8 cellular contexts compared by ENCODE assay signal in genomic region chr6:169723200-169723909, GRCh38. TPM values are rescaled to one million over a fixed set of nuclear protein-coding genes. Genes with fewer than 3 reads are reported as not detected.
DNase-seq lines count a peak whose midpoint lies in the region; ATAC-seq lines count a peak whose summit lies in the region.

No MANE protein-coding gene starts in this region.

- H3K27me3 ChIP-seq in effector memory CD4-positive, alpha-beta T cell (replicated peaks; ENCODE audit: control insufficient read depth, insufficient read depth, low read length, poor library complexity, severe bottlenecking) = no peaks in the 10 kb centered on the region

- H3K4me1 Mint-ChIP-seq in activated CD8-positive, alpha-beta T cell treated with anti-CD3 and anti-CD28 coated beads, Interleukin-2, amount 10 ng/mL, durations not matched to agents 7 days and 5 days (ENCODE audit: low read depth) = peaks cover 39% of the 10 kb centered on the region

- peaks cover 6% of the 10 kb centered on the region for H3K27me3 Mint-ChIP-seq in activated CD8-positive, alpha-beta T cell treated with anti-CD3 and anti-CD28 coated beads, Interleukin-2, amount 10 ng/mL, durations not matched to agents 7 days and 5 days (ENCODE audit: low read depth)

- H3K27ac ChIP-seq in effector memory CD4-positive, alpha-beta T cell (ENCODE audit: insufficient read depth, low read length, poor library complexity, severe bottlenecking) = peak overlapping the region; percentile 90

- peak; percentile 30 for ATAC-seq in HG02588 (IDR thresholded peaks at IDR 0.05; ENCODE audit: unreplicated experiment)
- ATAC-seq in activated CD8-positive, alpha-beta T cell treated with anti-CD3 and anti-CD28 coated beads, Interleukin-2, amount 10 ng/mL, durations not matched to agents 7 days and 5 days = peak; percentile 50

- H3K27ac Mint-ChIP-seq in activated CD8-positive, alpha-beta T cell treated with anti-CD3 and anti-CD28 coated beads, Interleukin-2, amount 10 ng/mL, durations not matched to agents 7 days and 5 days = peak overlapping the region; percentile 93

- H3K36me3 Mint-ChIP-seq in activated CD8-positive, alpha-beta T cell treated with anti-CD3 and anti-CD28 coated beads, Interleukin-2, amount 10 ng/mL, durations not matched to agents 7 days and 5 days (ENCODE audit: low read depth) = peaks cover 22% of the 10 kb centered on the region

- CTCF ChIA-PET in activated CD8-positive, alpha-beta T cell treated with anti-CD3 and anti-CD28 coated beads, Interleukin-2, amount 10 ng/mL, durations not matched to agents 7 days and 5 days (lab: Charles Lee) = interaction anchor here (1.2 to 1.7 kb wide), 3 partner anchors 11 to 26 kb away, joined by 3 to 4 read pairs (median 3); no protein-coding TSS in a partner anchor

- POLR2A ChIA-PET in activated CD8-positive, alpha-beta T cell treated with anti-CD3 and anti-CD28 coated beads, Interleukin-2, amount 10 ng/mL, durations not matched to agents 7 days and 5 days (lab: Charles Lee) = interaction anchor here (0.6 to 4.3 kb wide), 9 partner anchors 13 to 833 kb away, joined by 3 to 47 read pairs (median 4); partner anchors contain the start of genes C6orf120, DYNLT2, ERMARD and WDR27

- peak overlapping the region; percentile 84 for H3K4me3 ChIP-seq in effector memory CD4-positive, alpha-beta T cell (ENCODE audit: insufficient read depth, low read depth, low read length, poor library complexity, severe bottlenecking)

- no peaks in the 10 kb centered on the region for H3K36me3 ChIP-seq in effector memory CD4-positive, alpha-beta T cell (ENCODE audit: control insufficient read depth, insufficient read depth, low read length)

- no peaks in the 10 kb centered on the region for H3K9me3 ChIP-seq in effector memory CD4-positive, alpha-beta T cell (ENCODE audit: control insufficient read depth, low read length)

- H3K4me1 ChIP-seq in effector memory CD4-positive, alpha-beta T cell (ENCODE audit: control insufficient read depth, insufficient read depth, low read length, poor library complexity, severe bottlenecking) = peaks cover 11% of the 10 kb centered on the region

- H3K9me3 Mint-ChIP-seq in activated CD8-positive, alpha-beta T cell treated with anti-CD3 and anti-CD28 coated beads, Interleukin-2, amount 10 ng/mL, durations not matched to agents 7 days and 5 days (ENCODE audit: insufficient read depth) = no peaks in the 10 kb centered on the region

- DNase-seq in NCI-H1417 (lab: John Stamatoyannopoulos, UW) = peak; percentile 40 to 73 (median 70)
- no peak for DNase-seq in NCI-H1417 treated with DMSO at 0.1 percent for 48 hours (lab: John Stamatoyannopoulos, UW)
- peak; percentile 67 for DNase-seq in NCI-H1105 (lab: John Stamatoyannopoulos, UW)
- DNase-seq in activated CD8-positive, alpha-beta T cell treated with anti-CD3 and anti-CD28 coated beads, Interleukin-2, amount 10 ng/mL, durations not matched to agents 7 days and 5 days = peak; percentile 66
- peak; percentile 54 to 59 (median 55) for DNase-seq in effector memory CD4-positive, alpha-beta T cell
- peak; percentile 76 for DNase-seq in medulla oblongata (ENCODE audit: extremely low spot score)
- DNase-seq in stimulated activated CD4-positive, alpha-beta T cell treated with anti-CD3 and anti-CD28 coated beads, TNF-alpha, amount 100 ng/mL, for 48 hours (ENCODE audit: low read depth in 3 of 3) = peak; percentile 33 to 56 (median 34)

- peak overlapping the region; percentile 86 for H3K4me3 Mint-ChIP-seq in activated CD8-positive, alpha-beta T cell treated with anti-CD3 and anti-CD28 coated beads, Interleukin-2, amount 10 ng/mL, durations not matched to agents 7 days and 5 days

RNA-seq across cellular contexts. Expression of gene PHF10, which starts 0.9 kb away (rescaled TPM):
- 10 to 100 TPM; 49.0 to 50.5 TPM for total RNA-seq in activated CD8-positive, alpha-beta T cell treated with anti-CD3 and anti-CD28 coated beads, Interleukin-2, amount 10 ng/mL, durations not matched to agents 7 days and 5 days

RNA-seq across cellular contexts. Expression of gene C6orf120, which starts 21.4 kb away (rescaled TPM):
- 10 to 100 TPM; 17.4 to 18.3 TPM for total RNA-seq in activated CD8-positive, alpha-beta T cell treated with anti-CD3 and anti-CD28 coated beads, Interleukin-2, amount 10 ng/mL, durations not matched to agents 7 days and 5 days

RNA-seq across cellular contexts. Expression of gene WDR27, which starts 21.5 kb away (rescaled TPM):
- 10 to 100 TPM; 22.9 to 25.3 TPM for total RNA-seq in activated CD8-positive, alpha-beta T cell treated with anti-CD3 and anti-CD28 coated beads, Interleukin-2, amount 10 ng/mL, durations not matched to agents 7 days and 5 days

RNA-seq across cellular contexts. Expression of gene DYNLT2, which starts 28.0 kb away (rescaled TPM):
- total RNA-seq in activated CD8-positive, alpha-beta T cell treated with anti-CD3 and anti-CD28 coated beads, Interleukin-2, amount 10 ng/mL, durations not matched to agents 7 days and 5 days = 1 to 10 TPM; 2.1 to 2.6 TPM

RNA-seq across cellular contexts. Expression of gene ERMARD, which starts 28.1 kb away (rescaled TPM):
- 10 to 100 TPM; 28.7 to 33.0 TPM for total RNA-seq in activated CD8-positive, alpha-beta T cell treated with anti-CD3 and anti-CD28 coated beads, Interleukin-2, amount 10 ng/mL, durations not matched to agents 7 days and 5 days
